Comparison of ENCODE assay signal across 27 cellular contexts in genomic region chr17:75617218-75617617, GRCh38. TPM values are rescaled to one million over a fixed set of nuclear protein-coding genes. Genes with fewer than 3 reads are reported as not detected.
"Had no signal": no experiment of that assay in that cellular context is flagged by ENCODE, and none has a peak within 500 bp of the region (broad histone marks: within the 10 kb centered on the region; RNA-seq: fewer than 3 reads in every experiment).

No MANE protein-coding gene starts in this region.

- H3K4me1 ChIP-seq: heart right ventricle, left ventricle myocardium inferior, pancreas, psoas muscle, spleen, suprapubic skin, tibial artery had no signal

- ATAC-seq: activated naive CD4-positive, alpha-beta T cell treated with anti-CD3 and anti-CD28 coated beads, Interleukin-2, amount 50 U/mL, for 72 hours; activated T-cell treated with anti-CD3 and anti-CD28 coated beads, Interleukin-2, amount 50 U/mL, for 4 hours; activated T-helper 17 cell treated with anti-CD3 and anti-CD28 coated beads, Interleukin-2, amount 50 U/mL, for 72 hours; heart right ventricle; pancreas; psoas muscle; T-helper 17 cell had no signal

- H3K27me3 ChIP-seq: esophagus squamous epithelium, heart right ventricle, pancreas, spleen, suprapubic skin had no signal

- H3K9me3 ChIP-seq: esophagus squamous epithelium, heart right ventricle, left ventricle myocardium inferior, pancreas, psoas muscle, spleen, suprapubic skin, tibial artery had no signal

- H3K27ac ChIP-seq: epithelial cell of prostate, esophagus squamous epithelium, heart right ventricle, left ventricle myocardium inferior, pancreas, psoas muscle, spleen, suprapubic skin, tibial artery had no signal

- H3K4me3 ChIP-seq: esophagus squamous epithelium, heart right ventricle, left ventricle myocardium inferior, lung, pancreas, psoas muscle, spleen, suprapubic skin, tibial artery had no signal

- DNase-seq: activated CD4-positive, alpha-beta memory T cell treated with anti-CD3 and anti-CD28 coated beads for 36 hours; activated CD4-positive, alpha-beta T cell treated with anti-CD3 and anti-CD28 coated beads, Interleukin-2, amount 10 ng/mL, durations not matched to agents 24 days and 14 days; activated CD4-positive, CD25-positive, alpha-beta regulatory T cell treated with anti-CD3 and anti-CD28 coated beads, Interleukin-2, amount 50 U/mL, for 72 hours; activated T-cell treated with anti-CD3 and anti-CD28 coated beads, Interleukin-2, amount 50 U/mL, for 4 hours; dermis blood vessel endothelial cell; effector CD8-positive, alpha-beta T cell; esophagus squamous epithelium; foreskin melanocyte; heart right ventricle; mesendoderm; naive B cell; nephron progenitor cell; nucleus accumbens; psoas muscle; spleen; stimulated activated naive CD4-positive, alpha-beta T cell; SW 1271; T-helper 17 cell; tibial artery had no signal

RNA-seq across cellular contexts. Expression of gene SMIM5, which starts 16.0 kb away (rescaled TPM):
- total RNA-seq: activated CD4-positive, alpha-beta memory T cell treated with anti-CD3 and anti-CD28 coated beads for 36 hours; dermis blood vessel endothelial cell; glomerular endothelial cell had no signal
